Comparison of ENCODE assay signal across 29 cellular contexts in genomic region chr12:6640497-6640896, GRCh38. TPM values are rescaled to one million over a fixed set of nuclear protein-coding genes. Genes with fewer than 3 reads are reported as not detected.
"Had no signal": no experiment of that assay in that cellular context is flagged by ENCODE, and none has a peak within 500 bp of the region (broad histone marks: within the 10 kb centered on the region; RNA-seq: fewer than 3 reads in every experiment).

No MANE protein-coding gene starts in this region.

- ATAC-seq: left colon; left lung; lower lobe of right lung; natural killer cell; right lobe of liver; stimulated activated memory B cell treated with anti-CD40 and anti-IgM and Interleukin-4, amounts not matched to agents 10 μg/mL and 1 μg/mL and 100 μg/mL, for 72 hours; stimulated activated naive CD8-positive, alpha-beta T cell treated with anti-CD3 and anti-CD28 coated beads, Interleukin-15, Interleukin-2, amounts not matched to agents 100 U/mL and 50 U/mL, for 24 hours had no signal

- H3K36me3 Mint-ChIP-seq: mesothelial cell of epicardium, naive B cell, natural killer cell, neural progenitor cell had no signal

- DNase-seq: hippocampal formation; kidney; left colon; left lung; lower lobe of right lung; mammary epithelial cell; mesenchymal stem cell; naive B cell; natural killer cell; nephron progenitor cell; right lobe of liver; stimulated activated CD4-positive, alpha-beta T cell treated with anti-CD3 and anti-CD28 coated beads, Interleukin-1b, Interleukin-23, amount 100 ng/mL, for 48 hours; stimulated activated CD4-positive, alpha-beta T cell treated with anti-CD3 and anti-CD28 coated beads, Interleukin-2, amount 100 ng/mL, for 48 hours; stimulated activated CD4-positive, alpha-beta T cell treated with anti-CD3 and anti-CD28 coated beads, Interleukin-4, amount 100 ng/mL, for 4 hours; stimulated activated CD8-positive, alpha-beta memory T cell treated with anti-CD3 and anti-CD28 coated beads, Interleukin-4, amount 100 ng/mL, for 48 hours; stimulated activated naive CD8-positive, alpha-beta T cell treated with anti-CD3 and anti-CD28 coated beads, Interleukin-15, Interleukin-2, amounts not matched to agents 100 U/mL and 50 U/mL, for 24 hours; stomach; transverse colon; upper lobe of left lung had no signal

- H3K36me3 ChIP-seq: left lung, lower lobe of right lung, neural progenitor cell, right atrium auricular region, right lobe of liver, stomach, thyroid gland, transverse colon, upper lobe of left lung, vagina had no signal

- H3K9me3 Mint-ChIP-seq: mesothelial cell of epicardium, natural killer cell, neural progenitor cell had no signal

- H3K4me2 ChIP-seq: neural progenitor cell, smooth muscle cell had no signal

- H3K9me3 ChIP-seq: left lung, lower lobe of right lung, right atrium auricular region, right lobe of liver, stomach, testis, thyroid gland, transverse colon, upper lobe of left lung, vagina had no signal

- H3K4me3 Mint-ChIP-seq: mesothelial cell of epicardium; natural killer cell; nephron progenitor cell; neural progenitor cell; stimulated activated memory B cell treated with anti-CD40 and anti-IgM and Interleukin-4, amounts not matched to agents 10 μg/mL and 1 μg/mL and 100 μg/mL, for 72 hours had no signal

- H3K27me3 Mint-ChIP-seq: naive B cell; stimulated activated memory B cell treated with anti-CD40 and anti-IgM and Interleukin-4, amounts not matched to agents 10 μg/mL and 1 μg/mL and 100 μg/mL, for 72 hours had no signal

- H3K27me3 ChIP-seq: left lung, right atrium auricular region, right lobe of liver, testis, thyroid gland, transverse colon, upper lobe of left lung, vagina had no signal

- H3K27ac ChIP-seq: left lung, lower lobe of right lung, neural progenitor cell, right atrium auricular region, right lobe of liver, stomach, transverse colon, upper lobe of left lung, vagina had no signal

- H3K9ac ChIP-seq: neural progenitor cell had no signal

- H3K4me3 ChIP-seq: left lung, lower lobe of right lung, neural progenitor cell, right atrium auricular region, right lobe of liver, smooth muscle cell, stomach, testis, thyroid gland, transverse colon, upper lobe of left lung, vagina had no signal

- H3K27ac Mint-ChIP-seq: mesothelial cell of epicardium; natural killer cell; nephron progenitor cell; neural progenitor cell; progenitor cell of endocrine pancreas; stimulated activated memory B cell treated with anti-CD40 and anti-IgM and Interleukin-4, amounts not matched to agents 10 μg/mL and 1 μg/mL and 100 μg/mL, for 72 hours had no signal

- H2AFZ ChIP-seq: neural progenitor cell had no signal

- H3K4me1 ChIP-seq: right atrium auricular region, right lobe of liver had no signal

RNA-seq across cellular contexts. Expression of gene LPAR5, which starts 4.7 kb away (rescaled TPM):
- total RNA-seq: progenitor cell of endocrine pancreas, renal cortical epithelial cell had no signal

RNA-seq across cellular contexts. Expression of gene ACRBP, which starts 6.7 kb away (rescaled TPM):
- total RNA-seq: mammary epithelial cell, smooth muscle cell had no signal
- polyA plus RNA-seq: mammary epithelial cell, smooth muscle cell had no signal
